18 cellular contexts compared by ENCODE assay signal in genomic region chr7:155959894-155960293, GRCh38.
DNase-seq lines count a peak whose midpoint lies in the region; ATAC-seq and FAIRE-seq lines count a peak whose summit lies in the region.
"Had no signal": no experiment of that assay in that cellular context is flagged by ENCODE, and none has a peak within 500 bp of the region (broad histone marks: within the 10 kb centered on the region; RNA-seq: fewer than 3 reads in every experiment).

No MANE protein-coding gene starts in this region.

- ATAC-seq in HG03135 (IDR thresholded peaks at IDR 0.05; ENCODE audit: unreplicated experiment) (no peak), GM18511 (IDR thresholded peaks at IDR 0.05; ENCODE audit: unreplicated experiment) (no peak), GM18907 (IDR thresholded peaks at IDR 0.05; ENCODE audit: unreplicated experiment) (no peak)
- ATAC-seq: activated CD8-positive, alpha-beta T cell treated with anti-CD3 and anti-CD28 coated beads, Interleukin-2, amount 10 ng/mL, durations not matched to agents 7 days and 5 days; stimulated activated effector memory CD8-positive, alpha-beta T cell treated with anti-CD3 and anti-CD28 coated beads, Interleukin-12 subunit alpha, Interleukin-12 subunit beta, amount 100 ng/mL, for 72 hours had no signal

- DNase-seq in DMS153 (lab: John Stamatoyannopoulos, UW), result peak; percentile 75
- peak; percentile 45 for DNase-seq in M059J (ENCODE audit: low read depth)
- DNase-seq in RCC 7860 (ENCODE audit: low spot score), result peak; percentile 69
- peak; percentile 82 for DNase-seq in kidney tubule cell (ENCODE audit: low spot score)
- DNase-seq in stimulated activated naive CD4-positive, alpha-beta T cell treated with Interleukin-2 at 50 U/mL for 16 hours (lab: John Stamatoyannopoulos, UW), result no peak
- DNase-seq: activated CD8-positive, alpha-beta T cell treated with anti-CD3 and anti-CD28 coated beads, Interleukin-2, amount 10 ng/mL, durations not matched to agents 7 days and 5 days; amniotic stem cell; BE2C; erythroblast; GOT3; KG1; nucleus accumbens; SK-N-SH had no signal

- FAIRE-seq in RCC 7860 (lab: Jason Lieb, UNC), result peak; percentile 44
- FAIRE-seq: urothelium cell line had no signal
